In the genomic region with DNA sequence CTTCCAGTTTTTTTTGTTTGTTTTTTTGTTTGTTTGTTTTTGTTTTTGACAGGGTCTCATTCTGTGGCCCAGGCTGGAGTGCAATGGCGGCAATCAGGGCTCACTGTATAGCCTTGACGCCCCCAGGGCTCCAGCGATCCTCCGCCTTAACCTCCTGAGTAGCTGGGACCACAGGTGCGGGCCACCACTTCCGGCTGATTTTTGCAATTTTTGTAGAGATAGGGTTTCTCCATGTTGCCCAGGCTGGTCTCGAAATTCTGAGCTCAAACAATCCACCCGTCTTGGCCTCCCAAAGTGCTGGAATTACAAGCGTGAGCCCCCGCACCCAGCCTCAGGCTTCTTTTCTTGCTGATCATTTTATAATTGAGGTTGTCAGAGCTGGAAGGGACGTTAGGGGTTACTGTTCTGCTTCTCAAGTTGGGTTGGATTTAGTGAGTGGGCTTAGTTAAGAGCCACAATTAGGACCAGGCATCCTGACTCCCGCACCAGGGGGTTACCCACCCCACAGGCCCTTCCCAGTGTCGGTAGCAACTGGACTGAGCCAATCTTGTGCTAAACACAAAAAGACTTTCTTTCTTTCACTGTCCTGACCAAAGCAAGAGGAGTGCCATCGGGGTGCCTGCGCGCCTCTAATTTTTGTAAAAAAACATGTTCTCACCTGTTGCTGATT, we compare ENCODE assay signal across 8 cellular contexts. TPM values are rescaled to one million over a fixed set of nuclear protein-coding genes. Genes with fewer than 3 reads are reported as not detected.
DNase-seq lines count a peak whose midpoint lies in the region; ATAC-seq and TF ChIP-seq lines count a peak whose summit lies in the region.

No MANE protein-coding gene starts in this region.

- H3K9me3 Mint-ChIP-seq in naive B cell = peaks cover 0 to 40% (median 20%) of the 10 kb centered on the region in 7 donors

- peak overlapping the region; percentile 24 to 76 (median 55) for H3K4me3 Mint-ChIP-seq in naive B cell

- peak overlapping the region; percentile 29 to 52 for H3K4me3 ChIP-seq in ascending aorta

- peaks cover 0 to 2% of the 10 kb centered on the region in 2 donors for H3K4me1 ChIP-seq in ascending aorta

- H3K36me3 Mint-ChIP-seq in naive B cell = peaks cover 13 to 23% of the 10 kb centered on the region in 2 donors

- no peak overlapping the region for H3K27ac ChIP-seq in ascending aorta

- H3K27me3 Mint-ChIP-seq in naive B cell = peaks cover 79 to 93% (median 87%) of the 10 kb centered on the region in 3 donors

- peaks cover 24 to 28% (median 26%) of the 10 kb centered on the region in 3 donors for H3K4me1 Mint-ChIP-seq in naive B cell

- ATAC-seq in GM18868 (IDR thresholded peaks at IDR 0.05; ENCODE audit: unreplicated experiment) = peak; percentile 30
- peak; percentile 37 for ATAC-seq in HG03280 (IDR thresholded peaks at IDR 0.05; ENCODE audit: unreplicated experiment)
- peak; percentile 27 to 28 for ATAC-seq in naive B cell (ENCODE audit: low read depth in 2 of 2)
- ATAC-seq in HG03565 (IDR thresholded peaks at IDR 0.05; ENCODE audit: unreplicated experiment) = no peak
- ATAC-seq in HG03139 (IDR thresholded peaks at IDR 0.05; ENCODE audit: unreplicated experiment) = no peak

- intact Hi-C loops in ascending aorta (cut with DNase I) = no loop called here

- no peaks in the 10 kb centered on the region for H3K36me3 ChIP-seq in ascending aorta

- H3K27me3 ChIP-seq in ascending aorta = peaks cover 23% of the 10 kb centered on the region

- DNase-seq in ascending aorta (ENCODE audit: low spot score in 2 of 2) (no peak), naive B cell (no peak), HT-29 (ENCODE audit: low spot score) (no peak), DMS53 (lab: John Stamatoyannopoulos, UW) (no peak)

- H3K27ac Mint-ChIP-seq in naive B cell = peak overlapping the region in 3 of 6 donors; percentile 12 to 59 (median 56)

- H3K9me3 ChIP-seq in ascending aorta = no peaks in the 10 kb centered on the region

- TF ChIP-seq CTCF in ascending aorta (IDR thresholded peaks at IDR 0.05) = no peak

RNA-seq across cellular contexts. Expression of a gene that starts 13.1 kb away (rescaled TPM):
- total RNA-seq in ascending aorta = 3.7 TPM
- polyA plus RNA-seq in naive B cell (ENCODE audit: low read depth in 6 of 6) = 10 to 100 TPM in 3 of 6 donors, 1 to 10 TPM in 2, not detected in 1; 8.1 to 12.2 (median 10.0) TPM
- total RNA-seq in HT-29 (2014; rRNA removed; shearing (Covaris generic)) = 6.8 and 6.9 TPM in 2 replicates

RNA-seq across cellular contexts. Expression of a gene that starts 40.1 kb away (rescaled TPM):
- 3.1 TPM for total RNA-seq in ascending aorta
- 1 to 10 TPM in 5 of 6 donors, not detected in 1; 4.5 to 8.7 (median 5.1) TPM for polyA plus RNA-seq in naive B cell (ENCODE audit: low read depth in 6 of 6)
- total RNA-seq in HT-29 (2014; rRNA removed; shearing (Covaris generic)) = 0.60 and 1.0 TPM in 2 replicates

RNA-seq across cellular contexts. Expression of a gene that starts 47.1 kb away (rescaled TPM):
- total RNA-seq in ascending aorta = not detected
- polyA plus RNA-seq in naive B cell (ENCODE audit: low read depth in 6 of 6) = under 1 TPM in 4 of 6 donors, not detected in 2; 0.25 to 0.61 (median 0.40) TPM
- not detected in 2 replicates for total RNA-seq in HT-29 (2014; rRNA removed; shearing (Covaris generic))

RNA-seq across cellular contexts. Expression of a gene that starts 55.0 kb away (rescaled TPM):
- total RNA-seq in ascending aorta = 2.6 TPM
- 10 to 100 TPM in 5 of 6 donors, 1 to 10 TPM in 1; 4.8 to 22.1 (median 18.3) TPM for polyA plus RNA-seq in naive B cell (ENCODE audit: low read depth in 6 of 6)
- 1.0 and 3.2 TPM in 2 replicates for total RNA-seq in HT-29 (2014; rRNA removed; shearing (Covaris generic))

Comparison
In these comparisons a context has a peak if more than half of its experiments do, and no peak if none do; other contexts are left out.
1. ATAC-seq: peak in GM18868 (single experiment), HG03280 (single experiment) and naive B cell (2 of 2); none in HG03565 (single experiment) and HG03139 (single experiment).